In genomic region chr3:185528481-185529009, GRCh38 we compare ENCODE assay signal across 23 cellular contexts. TPM values are rescaled to one million over a fixed set of nuclear protein-coding genes. Genes with fewer than 3 reads are reported as not detected.
DNase-seq lines count a peak whose midpoint lies in the region; ATAC-seq, FAIRE-seq and TF ChIP-seq lines count a peak whose summit lies in the region.
"Had no signal": no experiment of that assay in that cellular context is flagged by ENCODE, and none has a peak within 500 bp of the region (broad histone marks: within the 10 kb centered on the region; RNA-seq: fewer than 3 reads in every experiment).

No MANE protein-coding gene starts in this region.

- H3K27me3 ChIP-seq in PC-9 (ENCODE audit: insufficient read depth, low read depth), result no peaks in the 10 kb centered on the region
- no peaks in the 10 kb centered on the region for H3K27me3 ChIP-seq in H1 (replicated peaks in 1 of 4; ENCODE audit: control insufficient read depth in 3 of 4, extremely low read depth in 1 of 4, insufficient read depth in 3 of 4, low read length in 3 of 4)
- H3K27me3 ChIP-seq in suprapubic skin, result no peaks in the 10 kb centered on the region
- no peaks in the 10 kb centered on the region for H3K27me3 ChIP-seq in mesendoderm (ENCODE audit: insufficient read depth, low read length, poor library complexity)
- H3K27me3 ChIP-seq in naive thymus-derived CD4-positive, alpha-beta T cell (ENCODE audit: control insufficient read depth in 2 of 2, insufficient read depth in 2 of 2, low read length in 2 of 2), result no peaks in the 10 kb centered on the region

- no peaks in the 10 kb centered on the region for H3K23me2 ChIP-seq in H1 (ENCODE audit: low read depth, low read length)

- no peak for FAIRE-seq in H1 (lab: Jason Lieb, UNC)
- FAIRE-seq: G401.6, RCC 7860 had no signal

- H3K79me1 ChIP-seq in H1 (ENCODE audit: low read depth, low read length) (no peaks in the 10 kb centered on the region), mesendoderm (ENCODE audit: low read length) (no peaks in the 10 kb centered on the region)

- no peaks in the 10 kb centered on the region for H3K9me2 ChIP-seq in PC-9 (ENCODE audit: insufficient read depth)
- H3K9me2 ChIP-seq: SK-N-SH had no signal

- POLR2A ChIA-PET in PC-9 (lab: Charles Lee; ENCODE audit: unreplicated experiment), result no interaction called here
- POLR2A ChIA-PET in H1 (lab: Charles Lee; ENCODE audit: partially characterized antibody), result interaction anchor here (0.8 to 1.5 kb wide), 3 partner anchors 13 to 30 kb away, joined by 3 to 6 read pairs (median 3); partner anchors contain the start of gene TMEM41A
- POLR2A ChIA-PET in naive thymus-derived CD4-positive, alpha-beta T cell (lab: Charles Lee), result no interaction called here

- TF ChIP-seq CTCF in PC-9 (conservative IDR thresholded peaks at IDR 0.05), result no peak
- no peak for TF ChIP-seq CTCF in H1 (IDR thresholded peaks at IDR 0.05; ENCODE audit: control extremely low read depth in 1 of 3, insufficient read depth in 1 of 3, low read depth in 1 of 3, low read length in 3 of 3)
- TF ChIP-seq CTCF in suprapubic skin (IDR thresholded peaks at IDR 0.05), result no peak

- no peak overlapping the region for H3K27ac Mint-ChIP-seq in naive thymus-derived CD4-positive, alpha-beta T cell

- H4K20me1 ChIP-seq in PC-9 (ENCODE audit: insufficient read depth) (no peaks in the 10 kb centered on the region), H1 (replicated peaks in 1 of 2; ENCODE audit: control insufficient read depth in 1 of 2, insufficient read depth in 2 of 2, low read length in 2 of 2) (no peaks in the 10 kb centered on the region)

- H3K4me3 Mint-ChIP-seq in naive thymus-derived CD4-positive, alpha-beta T cell, result no peak overlapping the region
- H3K4me3 Mint-ChIP-seq: CD4-positive, alpha-beta memory T cell had no signal

- no peak overlapping the region for H2BK120ac ChIP-seq in H1 (replicated peaks; ENCODE audit: low read depth, low read length)
- H2BK120ac ChIP-seq in mesendoderm (ENCODE audit: low read depth, low read length), result no peak overlapping the region

- H3K27ac ChIP-seq in PC-9 (peak overlapping the region; percentile 27), H1 (ENCODE audit: low read depth, low read length) (no peak overlapping the region), suprapubic skin (peak overlapping the region; percentile 19), mesendoderm (ENCODE audit: low read depth, low read length) (no peak overlapping the region)
- no peak overlapping the region for H3K27ac ChIP-seq in naive thymus-derived CD4-positive, alpha-beta T cell (ENCODE audit: low read depth, low read length)

- no peak overlapping the region for H2BK12ac ChIP-seq in H1 (ENCODE audit: low read depth, low read length)

- H3K18ac ChIP-seq in H1 (ENCODE audit: extremely low read depth, low read length), result no peak overlapping the region
- H3K18ac ChIP-seq in mesendoderm (ENCODE audit: low read length), result no peak overlapping the region

- ATAC-seq in naive thymus-derived CD4-positive, alpha-beta T cell, result no peak

- H3K4me1 ChIP-seq in PC-9 (replicated peaks; ENCODE audit: insufficient read depth), result no peaks in the 10 kb centered on the region
- no peaks in the 10 kb centered on the region for H3K4me1 ChIP-seq in H1 (replicated peaks in 1 of 4; ENCODE audit: control insufficient read depth in 3 of 4, insufficient read depth in 4 of 4, low read length in 3 of 4)
- H3K4me1 ChIP-seq in suprapubic skin, result peaks cover 10% of the 10 kb centered on the region
- no peaks in the 10 kb centered on the region for H3K4me1 ChIP-seq in mesendoderm (ENCODE audit: control insufficient read depth, low read depth, low read length)
- no peaks in the 10 kb centered on the region for H3K4me1 ChIP-seq in naive thymus-derived CD4-positive, alpha-beta T cell (ENCODE audit: control insufficient read depth in 2 of 2, insufficient read depth in 2 of 2, low read length in 2 of 2)

- H3K4me1 Mint-ChIP-seq in naive thymus-derived CD4-positive, alpha-beta T cell, result no peaks in the 10 kb centered on the region
- H3K4me1 Mint-ChIP-seq: CD4-positive, alpha-beta memory T cell had no signal

- H3K9ac ChIP-seq in H1 (replicated peaks in 1 of 4; ENCODE audit: extremely low read depth in 1 of 4, low read depth in 3 of 4, low read length in 3 of 4), result no peak overlapping the region
- H3K9ac ChIP-seq in mesendoderm (ENCODE audit: low read length), result no peak overlapping the region
- H3K9ac ChIP-seq: SK-N-SH had no signal

- no peak overlapping the region for H3K14ac ChIP-seq in H1 (ENCODE audit: insufficient read length)

- no peak overlapping the region for H2BK15ac ChIP-seq in H1 (ENCODE audit: low read length)
- H2BK15ac ChIP-seq in mesendoderm (replicated peaks; ENCODE audit: low read depth), result no peak overlapping the region

- no TSS peak for BruUV-seq in PC-9 (replicated peaks; lab: Mats Ljungman, UMichigan)

- H3K4ac ChIP-seq in H1 (replicated peaks; ENCODE audit: insufficient read length, low read depth, low read length) (no peak overlapping the region), mesendoderm (ENCODE audit: low read depth, low read length) (no peak overlapping the region)

- CTCF ChIA-PET in PC-9 (lab: Charles Lee) (no interaction called here), H1 (lab: Charles Lee; ENCODE audit: partially characterized antibody) (interaction anchor here (0.6 to 1.8 kb wide), 5 partner anchors 15 to 53 kb away, joined by 3 to 8 read pairs (median 3); no protein-coding TSS in a partner anchor)
- CTCF ChIA-PET in naive thymus-derived CD4-positive, alpha-beta T cell (lab: Charles Lee), result no interaction called here

- H4K91ac ChIP-seq in H1 (replicated peaks; ENCODE audit: insufficient read length, low read length), result no peak overlapping the region

- H3F3A ChIP-seq in PC-9 (ENCODE audit: insufficient read depth, low read depth), result peaks cover 6% of the 10 kb centered on the region; the same call in 1 of the 2 replicates

- no peak for TF ChIP-seq RAD21 in H1 (IDR thresholded peaks at IDR 0.05 in 1 of 2, conservative IDR thresholded peaks at IDR 0.05 in 1 of 2; ENCODE audit: low read depth in 2 of 2, low read length in 2 of 2)

- TF ChIP-seq EP300 in H1 (IDR thresholded peaks at IDR 0.05; ENCODE audit: borderline replicate concordance in 1 of 2, low read depth in 2 of 2, low read length in 2 of 2) (no peak), suprapubic skin (IDR thresholded peaks at IDR 0.05) (no peak)

- H3K4me2 ChIP-seq in PC-9, result no peak overlapping the region
- H3K4me2 ChIP-seq in H1 (ENCODE audit: insufficient read depth in 1 of 2, low read depth in 2 of 2, low read length in 2 of 2), result no peak overlapping the region
- H3K4me2 ChIP-seq in mesendoderm (ENCODE audit: low read length), result no peak overlapping the region
- H3K4me2 ChIP-seq: SK-N-SH had no signal

- H3K56ac ChIP-seq in H1 (replicated peaks; ENCODE audit: insufficient read length, low read depth, low read length) (no peak overlapping the region), mesendoderm (ENCODE audit: low read length) (no peak overlapping the region)

- H3K9me3 Mint-ChIP-seq in naive thymus-derived CD4-positive, alpha-beta T cell, result no peaks in the 10 kb centered on the region
- H3K9me3 Mint-ChIP-seq: CD4-positive, alpha-beta memory T cell had no signal

- peak; percentile 26 for DNase-seq in LHCN-M2 (ENCODE audit: low read depth)
- peak in 1 of 2 experiments; percentile 79 for DNase-seq in PC-9
- DNase-seq in H1 (ENCODE audit: low read depth in 1 of 2, low spot score in 2 of 2), result no peak
- DNase-seq in suprapubic skin (ENCODE audit: low spot score in 2 of 2), result no peak
- no peak for DNase-seq in mesendoderm
- no peak for DNase-seq in NCI-H2171 treated with DMSO at 0.1 percent for 48 hours (lab: John Stamatoyannopoulos, UW)
- DNase-seq in naive thymus-derived CD4-positive, alpha-beta T cell, result no peak
- DNase-seq in UCSD-AML1 (lab: John Stamatoyannopoulos, UW; ENCODE audit: unreplicated experiment), result no peak
- DNase-seq: C1 segment of cervical spinal cord; CD4-positive, alpha-beta memory T cell; COR-L47; KBM-7; NCI-H1048; NCI-H1417 treated with DMSO at 0.1 percent for 48 hours; NCI-H1694 treated with DMSO at 0.1 percent for 48 hours; NCI-H2081 treated with DMSO at 0.1 percent for 48 hours; NCI-H2171; NCI-H345; NCI-H526; SK-N-SH; SW 1271 had no signal

- H3K23ac ChIP-seq in H1 (ENCODE audit: insufficient read length), result no peak overlapping the region
- no peak overlapping the region for H3K23ac ChIP-seq in mesendoderm (ENCODE audit: low read length)

- peaks cover 6 to 21% (median 11%) of the 10 kb centered on the region in 5 donors for H3K27me3 Mint-ChIP-seq in naive thymus-derived CD4-positive, alpha-beta T cell

- TF ChIP-seq POLR2A in H1 (IDR thresholded peaks at IDR 0.05; ENCODE audit: control extremely low read depth in 1 of 2, low read depth in 2 of 2, low read length in 2 of 2) (no peak), suprapubic skin (IDR thresholded peaks at IDR 0.05) (no peak)

- H3K9me3 ChIP-seq in PC-9 (ENCODE audit: insufficient read depth, low read depth), result no peaks in the 10 kb centered on the region
- H3K9me3 ChIP-seq in H1 (ENCODE audit: insufficient read depth in 2 of 2, low read depth in 1 of 2, low read length in 1 of 2), result no peaks in the 10 kb centered on the region
- no peaks in the 10 kb centered on the region for H3K9me3 ChIP-seq in suprapubic skin
- H3K9me3 ChIP-seq in naive thymus-derived CD4-positive, alpha-beta T cell (ENCODE audit: control insufficient read depth in 2 of 3, low read length in 3 of 3), result no peaks in the 10 kb centered on the region
- H3K9me3 ChIP-seq: SK-N-SH had no signal

- no peak overlapping the region for H2AFZ ChIP-seq in PC-9
- H2AFZ ChIP-seq in H1 (ENCODE audit: low read length), result 0 out of 2 replicates have a peak overlapping the region, but pooled peaks have one; percentile 14

- 91% methylated on average over 9 of the region's 9 CpGs; no CpG with 5 or more reads in 1 of the 2 experiments for WGBS in H1 (ENCODE audit: extremely low coverage in 1 of 2, insufficient coverage in 1 of 2, insufficient read length in 1 of 2, insufficient replicate concordance in 2 of 2, low coverage in 1 of 2, low lambda C conversion rate in 2 of 2, missing lambda C conversion rate in 1 of 2), 2 experiments
- WGBS in suprapubic skin, result 81% methylated on average over 9 of the region's 9 CpGs
- WGBS in mesendoderm (ENCODE audit: extremely low coverage, insufficient coverage, low lambda C conversion rate), result no CpG with 5 or more reads among the region's 9 CpGs

- no peak overlapping the region for H2BK5ac ChIP-seq in H1 (ENCODE audit: low read depth, low read length)
- no peak overlapping the region for H2BK5ac ChIP-seq in mesendoderm (ENCODE audit: low read length)

- H2AK5ac ChIP-seq in H1 (ENCODE audit: low read depth, low read length) (no peak overlapping the region), mesendoderm (ENCODE audit: low read length) (no peak overlapping the region)

- H2BK20ac ChIP-seq in H1 (ENCODE audit: low read length), result no peak overlapping the region

- intact Hi-C loops in PC-9 (cut with micrococcal nuclease; ENCODE audit: unreplicated experiment), result no loop called here
- intact Hi-C loops in naive thymus-derived CD4-positive, alpha-beta T cell (cut with micrococcal nuclease), result no loop called here

- 0 out of 2 replicates have a peak, but pooled peaks cover 12% of the 10 kb centered on the region for H3K36me3 ChIP-seq in PC-9 (ENCODE audit: low read depth)
- no peaks in the 10 kb centered on the region for H3K36me3 ChIP-seq in H1 (ENCODE audit: control insufficient read depth in 2 of 4, insufficient read depth in 4 of 4, low read length in 3 of 4)
- H3K36me3 ChIP-seq in suprapubic skin, result no peaks in the 10 kb centered on the region
- no peaks in the 10 kb centered on the region for H3K36me3 ChIP-seq in mesendoderm (ENCODE audit: control insufficient read depth, insufficient read depth, low read length)
- no peaks in the 10 kb centered on the region for H3K36me3 ChIP-seq in naive thymus-derived CD4-positive, alpha-beta T cell (ENCODE audit: control insufficient read depth in 2 of 3, insufficient read depth in 3 of 3, low read length in 3 of 3)

- no peak overlapping the region for H4K5ac ChIP-seq in H1 (ENCODE audit: insufficient read length, low read depth, low read length)
- no peak overlapping the region for H4K5ac ChIP-seq in mesendoderm (ENCODE audit: low read length)

- H3K4me3 ChIP-seq in PC-9 (no peak overlapping the region), H1 (ENCODE audit: extremely low read depth in 1 of 4, insufficient read depth in 2 of 4, low read depth in 3 of 4, low read length in 4 of 4) (no peak overlapping the region), suprapubic skin (no peak overlapping the region), mesendoderm (ENCODE audit: low read length) (no peak overlapping the region)
- no peak overlapping the region for H3K4me3 ChIP-seq in naive thymus-derived CD4-positive, alpha-beta T cell (ENCODE audit: low read length)

- H3K79me2 ChIP-seq in PC-9 (ENCODE audit: low read depth), result no peaks in the 10 kb centered on the region
- no peaks in the 10 kb centered on the region for H3K79me2 ChIP-seq in H1 (ENCODE audit: control insufficient read depth in 1 of 2, insufficient read depth in 2 of 2, low read length in 2 of 2)
- no peaks in the 10 kb centered on the region for H3K79me2 ChIP-seq in mesendoderm (ENCODE audit: control insufficient read depth, insufficient read depth, low read length)

- no peaks in the 10 kb centered on the region for H3K36me3 Mint-ChIP-seq in naive thymus-derived CD4-positive, alpha-beta T cell
- H3K36me3 Mint-ChIP-seq: CD4-positive, alpha-beta memory T cell had no signal

- H4K8ac ChIP-seq in H1 (ENCODE audit: extremely low read depth, insufficient read depth, low read length) (no peak overlapping the region), mesendoderm (ENCODE audit: low read depth, low read length) (no peak overlapping the region)

RNA-seq across cellular contexts. Expression of gene LIPH, which starts 23.8 kb away (rescaled TPM):
- total RNA-seq in LHCN-M2 (2014; rRNA removed) (not detected in 2 replicates), PC-9 (2021) (38.4 and 44.7 TPM in 2 replicates), suprapubic skin (10 to 100 TPM; 10.6 to 18.3 (median 14.7) TPM)
- polyA plus RNA-seq in LHCN-M2 (2012), result 0.05 TPM
- 0.44 TPM in 1 of 2 replicates, not detected in the other for total RNA-seq in H1 (2021; fragmentation: NEBNext Ultra II Directional; extraction: Animal tissue kit (Norgen Biotek cat#: 25700))
- polyA plus RNA-seq in H1 (2011; rRNA removed), result 0.06 and 0.08 TPM in 2 replicates
- polyA plus RNA-seq in H1 (2011; cell fraction: cytosol; rRNA removed), result 0.05 TPM
- not detected for polyA plus RNA-seq in H1 (2011; cell fraction: nucleus; rRNA removed)
- polyA plus RNA-seq in H1 (2012, experiment 1 of 2), result 0.05 to 0.15 TPM (median 0.13 TPM) in 3 of 4 replicates, not detected in the other
- polyA plus RNA-seq in H1 (2012, experiment 2 of 2), result not detected
- polyA plus RNA-seq in H1 (2013, experiment 1 of 2), result 0.24 TPM
- polyA plus RNA-seq in H1 (2013, experiment 2 of 2), result 0.28 TPM
- polyA minus RNA-seq in H1 (2011; rRNA and poly(A)+ RNA removed), result 0.03 TPM in 1 of 2 replicates, not detected in the other
- polyA minus RNA-seq in H1 (2011; cell fraction: cytosol; rRNA and poly(A)+ RNA removed), result not detected
- not detected for polyA minus RNA-seq in H1 (2011; cell fraction: nucleus; rRNA and poly(A)+ RNA removed)
- polyA plus RNA-seq in mesendoderm (2013, experiment 1 of 2), result 0.15 TPM
- 0.07 TPM for polyA plus RNA-seq in mesendoderm (2013, experiment 2 of 2)
- not detected for total RNA-seq in naive thymus-derived CD4-positive, alpha-beta T cell
- not detected for polyA plus RNA-seq in naive thymus-derived CD4-positive, alpha-beta T cell
- total RNA-seq: CD4-positive, alpha-beta memory T cell had no signal
- polyA plus RNA-seq: CD4-positive, alpha-beta memory T cell; SK-N-SH had no signal

RNA-seq across cellular contexts. Expression of gene TMEM41A, which starts 29.7 kb away (rescaled TPM):
- total RNA-seq in LHCN-M2 (2014; rRNA removed), result 8.9 and 9.2 TPM in 2 replicates
- 7.0 TPM for polyA plus RNA-seq in LHCN-M2 (2012)
- total RNA-seq in PC-9 (2021), result 37.2 and 54.1 TPM in 2 replicates
- total RNA-seq in H1 (2021; fragmentation: NEBNext Ultra II Directional; extraction: Animal tissue kit (Norgen Biotek cat#: 25700)), result 13.5 and 14.1 TPM in 2 replicates
- polyA plus RNA-seq in H1 (2011; rRNA removed), result 17.5 and 20.1 TPM in 2 replicates
- polyA plus RNA-seq in H1 (2011; cell fraction: cytosol; rRNA removed), result 13.7 TPM
- 13.5 TPM for polyA plus RNA-seq in H1 (2011; cell fraction: nucleus; rRNA removed)
- polyA plus RNA-seq in H1 (2012, experiment 1 of 2), result 9.9 to 11.5 TPM (median 10.2 TPM) in 4 replicates
- 7.0 TPM for polyA plus RNA-seq in H1 (2012, experiment 2 of 2)
- polyA plus RNA-seq in H1 (2013, experiment 1 of 2), result 16.9 TPM
- polyA plus RNA-seq in H1 (2013, experiment 2 of 2), result 19.5 TPM
- 22.0 and 26.3 TPM in 2 replicates for polyA minus RNA-seq in H1 (2011; rRNA and poly(A)+ RNA removed)
- 7.7 TPM for polyA minus RNA-seq in H1 (2011; cell fraction: cytosol; rRNA and poly(A)+ RNA removed)
- 25.1 TPM for polyA minus RNA-seq in H1 (2011; cell fraction: nucleus; rRNA and poly(A)+ RNA removed)
- total RNA-seq in suprapubic skin, result 10 to 100 TPM; 36.4 to 42.8 (median 36.7) TPM
- 14.9 TPM for polyA plus RNA-seq in mesendoderm (2013, experiment 1 of 2)
- 14.0 TPM for polyA plus RNA-seq in mesendoderm (2013, experiment 2 of 2)
- 10 to 100 TPM; 23.7 to 30.5 (median 29.1) TPM for total RNA-seq in naive thymus-derived CD4-positive, alpha-beta T cell
- 10 to 100 TPM; 20.4 to 29.3 TPM for polyA plus RNA-seq in naive thymus-derived CD4-positive, alpha-beta T cell

RNA-seq across cellular contexts. Expression of gene SENP2, which starts 57.5 kb away (rescaled TPM):
- total RNA-seq in LHCN-M2 (2014; rRNA removed), result 28.4 and 28.5 TPM in 2 replicates
- polyA plus RNA-seq in LHCN-M2 (2012), result 15.1 TPM
- 66.5 and 89.5 TPM in 2 replicates for total RNA-seq in PC-9 (2021)
- 69.3 and 75.5 TPM in 2 replicates for total RNA-seq in H1 (2021; fragmentation: NEBNext Ultra II Directional; extraction: Animal tissue kit (Norgen Biotek cat#: 25700))
- 25.2 and 27.5 TPM in 2 replicates for polyA plus RNA-seq in H1 (2011; rRNA removed)
- 42.9 TPM for polyA plus RNA-seq in H1 (2011; cell fraction: cytosol; rRNA removed)
- 40.0 TPM for polyA plus RNA-seq in H1 (2011; cell fraction: nucleus; rRNA removed)
- polyA plus RNA-seq in H1 (2012, experiment 1 of 2), result 33.9 to 44.9 TPM (median 40.9 TPM) in 4 replicates
- polyA plus RNA-seq in H1 (2012, experiment 2 of 2), result 4.4 TPM
- polyA plus RNA-seq in H1 (2013, experiment 1 of 2), result 37.4 TPM
- 38.2 TPM for polyA plus RNA-seq in H1 (2013, experiment 2 of 2)
- polyA minus RNA-seq in H1 (2011; rRNA and poly(A)+ RNA removed), result 83.2 and 93.8 TPM in 2 replicates
- polyA minus RNA-seq in H1 (2011; cell fraction: cytosol; rRNA and poly(A)+ RNA removed), result 51.6 TPM
- polyA minus RNA-seq in H1 (2011; cell fraction: nucleus; rRNA and poly(A)+ RNA removed), result 59.4 TPM
- total RNA-seq in suprapubic skin, result 10 to 100 TPM; 23.1 to 34.2 (median 28.1) TPM
- 28.6 TPM for polyA plus RNA-seq in mesendoderm (2013, experiment 1 of 2)
- polyA plus RNA-seq in mesendoderm (2013, experiment 2 of 2), result 27.8 TPM
- 10 to 100 TPM; 30.0 to 59.2 (median 47.3) TPM for total RNA-seq in naive thymus-derived CD4-positive, alpha-beta T cell
- polyA plus RNA-seq in naive thymus-derived CD4-positive, alpha-beta T cell, result 10 to 100 TPM; 11.0 to 19.4 TPM

Comparison
In these comparisons a context has a peak if more than half of its experiments do, and no peak if none do; other contexts are left out.
1. H3K27ac ChIP-seq: peak in PC-9 (single experiment) and suprapubic skin (single experiment); none in H1 (single experiment), mesendoderm (single experiment) and naive thymus-derived CD4-positive, alpha-beta T cell (single experiment).